26 cellular contexts compared by ENCODE assay signal in genomic region chr18:1133541-1133940, GRCh38.
"Had no signal": no experiment of that assay in that cellular context is flagged by ENCODE, and none has a peak within 500 bp of the region (broad histone marks: within the 10 kb centered on the region; RNA-seq: fewer than 3 reads in every experiment).

No MANE protein-coding gene starts in this region.

- H3K9me3 ChIP-seq: colonic mucosa, esophagus squamous epithelium, gastrocnemius medialis, lower lobe of right lung, ovary, prostate gland, testis, vagina had no signal

- ATAC-seq: gastrocnemius medialis, left lobe of liver, lower lobe of right lung had no signal

- H3K4me3 ChIP-seq: colonic mucosa, dorsolateral prefrontal cortex, esophagus squamous epithelium, gastrocnemius medialis, lower lobe of right lung, ovary, prostate gland, right atrium auricular region, spleen, testis, vagina had no signal

- DNase-seq: activated CD4-positive, alpha-beta T cell treated with anti-CD3 and anti-CD28 coated beads for 4 hours; activated CD4-positive, alpha-beta T cell treated with anti-CD3 and anti-CD28 coated beads, Interleukin-2, amount 50 U/mL, for 48 hours; activated CD4-positive, CD25-positive, alpha-beta regulatory T cell; activated CD8-positive, alpha-beta memory T cell treated with anti-CD3 and anti-CD28 coated beads, Interleukin-2, amount 50 U/mL, for 48 hours; activated effector memory CD4-positive, alpha-beta T cell treated with Interleukin-2 at 50 U/mL for 16 hours; activated naive CD4-positive, alpha-beta T cell treated with anti-CD3 and anti-CD28 coated beads for 36 hours; activated naive CD8-positive, alpha-beta T cell treated with anti-CD3 and anti-CD28 coated beads, Interleukin-2, amount 10 ng/mL, durations not matched to agents 7 days and 5 days; activated T-cell treated with anti-CD3 and anti-CD28 coated beads, Interleukin-2, amount 50 U/mL, for 48 hours; amniotic stem cell; colonic mucosa; dorsolateral prefrontal cortex; esophagus squamous epithelium; gastrocnemius medialis; hippocampal formation; lower lobe of right lung; naive B cell; ovary; spleen; stimulated activated CD4-positive, alpha-beta T cell treated with anti-CD3 and anti-CD28 coated beads, Interleukin-4, amount 100 ng/mL, for 1 hour; stimulated activated naive CD4-positive, alpha-beta T cell; testis; trophoblast cell had no signal

- H3K36me3 ChIP-seq: colonic mucosa, esophagus squamous epithelium, gastrocnemius medialis, lower lobe of right lung, ovary, prostate gland, right atrium auricular region, spleen, vagina had no signal

- H3K27me3 ChIP-seq: colonic mucosa, dorsolateral prefrontal cortex, esophagus squamous epithelium, gastrocnemius medialis, ovary, right atrium auricular region, spleen, testis, vagina had no signal

- H3K4me1 ChIP-seq: colonic mucosa, esophagus squamous epithelium, gastrocnemius medialis, lower lobe of right lung, prostate gland, right atrium auricular region, spleen, testis, vagina had no signal

- H3K27ac ChIP-seq: colonic mucosa, dorsolateral prefrontal cortex, esophagus squamous epithelium, gastrocnemius medialis, lower lobe of right lung, ovary, prostate gland, right atrium auricular region, spleen, testis, vagina had no signal
